In genomic region chr13:60410299-60410698, GRCh38 we compare ENCODE assay signal across 12 cellular contexts.
"Had no signal": no experiment of that assay in that cellular context is flagged by ENCODE, and none has a peak within 500 bp of the region (broad histone marks: within the 10 kb centered on the region; RNA-seq: fewer than 3 reads in every experiment).

No MANE protein-coding gene starts in this region.

- H3K27me3 Mint-ChIP-seq: activated naive CD4-positive, alpha-beta T cell treated with anti-CD3 and anti-CD28 coated beads, Interleukin-2, amount 10 ng/mL, durations not matched to agents 7 days and 5 days had no signal

- H3K27ac ChIP-seq: cardiac muscle cell, pancreas, transverse colon had no signal

- ATAC-seq: left lobe of liver; stimulated activated naive CD8-positive, alpha-beta T cell treated with anti-CD3 and anti-CD28 coated beads, Interleukin-15, Interleukin-2, amounts not matched to agents 100 U/mL and 50 U/mL, for 24 hours had no signal

- H3K27ac Mint-ChIP-seq: activated naive CD4-positive, alpha-beta T cell treated with anti-CD3 and anti-CD28 coated beads, Interleukin-2, amount 10 ng/mL, durations not matched to agents 7 days and 5 days had no signal

- H3K9me3 ChIP-seq: pancreas, transverse colon had no signal

- H3K36me3 ChIP-seq: cardiac muscle cell, pancreas, transverse colon had no signal

- H3K27me3 ChIP-seq: cardiac muscle cell, pancreas, transverse colon had no signal

- FAIRE-seq: endometrium had no signal

- H3K4me3 ChIP-seq: cardiac muscle cell, pancreas, transverse colon had no signal

- H3K4me3 Mint-ChIP-seq: activated naive CD4-positive, alpha-beta T cell treated with anti-CD3 and anti-CD28 coated beads, Interleukin-2, amount 10 ng/mL, durations not matched to agents 7 days and 5 days had no signal

- DNase-seq: activated CD4-positive, alpha-beta T cell treated with anti-CD3 and anti-CD28 coated beads for 48 hours; activated CD8-positive, alpha-beta memory T cell treated with anti-CD3 and anti-CD28 coated beads for 24 hours; activated naive CD4-positive, alpha-beta T cell treated with anti-CD3 and anti-CD28 coated beads, Interleukin-2, amount 10 ng/mL, durations not matched to agents 7 days and 5 days; islet precursor cell; pancreas; stimulated activated CD4-positive, alpha-beta T cell treated with anti-CD3 and anti-CD28 coated beads, Interleukin-2, amount 100 ng/mL, for 48 hours; stimulated activated naive CD8-positive, alpha-beta T cell treated with anti-CD3 and anti-CD28 coated beads, Interleukin-15, Interleukin-2, amounts not matched to agents 100 U/mL and 50 U/mL, for 24 hours; T-helper 2 cell; transverse colon had no signal
